Comparison of ENCODE assay signal across 7 cellular contexts in the genomic region with DNA sequence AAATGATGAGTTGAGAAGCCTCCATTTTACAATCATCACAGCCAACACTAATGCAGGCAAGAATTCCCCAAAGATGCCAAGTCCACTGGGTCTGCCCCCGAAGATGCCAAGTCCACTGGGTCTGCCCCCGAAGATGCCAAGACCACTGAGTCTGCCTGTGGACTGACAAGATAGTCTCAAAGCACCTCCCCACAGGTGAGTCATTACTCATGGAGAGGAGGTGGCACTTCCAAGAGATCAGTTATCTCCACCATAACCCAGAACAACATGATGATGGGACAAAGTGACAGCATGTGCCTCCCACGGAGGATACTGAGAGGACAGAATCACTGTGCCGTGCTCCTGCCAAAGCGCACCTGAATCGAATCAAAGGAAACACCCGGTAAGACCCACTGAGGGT. TPM values are rescaled to one million over a fixed set of nuclear protein-coding genes. Genes with fewer than 3 reads are reported as not detected.
DNase-seq lines count a peak whose midpoint lies in the region; ATAC-seq and TF ChIP-seq lines count a peak whose summit lies in the region.

No MANE protein-coding gene starts in this region.

- H3K4me3 Mint-ChIP-seq in activated T-helper 2 cell treated with anti-CD3 and anti-CD28 coated beads, Interferon-gamma antibody, Interleukin-2, Interleukin-4, amounts not matched to agents 10 μg/mL and 5 μg/mL and 100 μg/mL, durations not matched to agents 14 hours and 24 hours and 36 hours (ENCODE audit: low read depth), result peak overlapping the region; percentile 64
- peak overlapping the region; percentile 80 to 86 for H3K4me3 Mint-ChIP-seq in stimulated activated naive CD8-positive, alpha-beta T cell treated with anti-CD3 and anti-CD28 coated beads, Interleukin-15, amount 100 ng/mL, for 72 hours

- H3K36me3 Mint-ChIP-seq in activated T-helper 2 cell treated with anti-CD3 and anti-CD28 coated beads, Interferon-gamma antibody, Interleukin-2, Interleukin-4, amounts not matched to agents 10 μg/mL and 5 μg/mL and 100 μg/mL, durations not matched to agents 14 hours and 24 hours and 36 hours (ENCODE audit: low read depth), result peaks cover 33% of the 10 kb centered on the region

- H3K9me3 ChIP-seq in KOPT-K1 (ENCODE audit: insufficient read depth, low read length, poor library complexity, severe bottlenecking), result no peaks in the 10 kb centered on the region
- no peaks in the 10 kb centered on the region for H3K9me3 ChIP-seq in left lung

- H3K36me3 ChIP-seq in KOPT-K1 (ENCODE audit: insufficient read depth, low read length) (peaks cover 18% of the 10 kb centered on the region), left lung (peaks cover 0 to 17% of the 10 kb centered on the region in 2 donors)

- ATAC-seq in left lung, result no peak
- ATAC-seq in stimulated activated naive CD8-positive, alpha-beta T cell treated with anti-CD3 and anti-CD28 coated beads, Interleukin-15, amount 100 ng/mL, for 72 hours, result no peak

- H3K9me3 Mint-ChIP-seq in activated T-helper 2 cell treated with anti-CD3 and anti-CD28 coated beads, Interferon-gamma antibody, Interleukin-2, Interleukin-4, amounts not matched to agents 10 μg/mL and 5 μg/mL and 100 μg/mL, durations not matched to agents 14 hours and 24 hours and 36 hours, result no peaks in the 10 kb centered on the region
- H3K9me3 Mint-ChIP-seq in stimulated activated naive CD8-positive, alpha-beta T cell treated with anti-CD3 and anti-CD28 coated beads, Interleukin-15, amount 100 ng/mL, for 72 hours, result no peaks in the 10 kb centered on the region

- intact Hi-C loops in activated T-helper 2 cell treated with anti-CD3 and anti-CD28 coated beads, Interferon-gamma antibody, Interleukin-2, Interleukin-4, amounts not matched to agents 10 μg/mL and 5 μg/mL and 100 μg/mL, durations not matched to agents 14 hours and 24 hours and 36 hours (cut with micrococcal nuclease), result loop anchor here (2.0 kb wide), 1 partner anchor 22 kb away; no protein-coding TSS in a partner anchor
- intact Hi-C loops in left lung (cut with DNase I), result no loop called here

- H3K4me1 ChIP-seq in left lung, result peaks cover 52 to 81% of the 10 kb centered on the region in 2 donors

- no peak for TF ChIP-seq CTCF in left lung (IDR thresholded peaks at IDR 0.05)

- H3K27ac ChIP-seq in KOPT-K1 (ENCODE audit: low read depth, low read length, poor library complexity, severe bottlenecking) (peak overlapping the region; percentile 54), left lung (peak overlapping the region; percentile 88 to 98)

- H3K4me1 Mint-ChIP-seq in activated T-helper 2 cell treated with anti-CD3 and anti-CD28 coated beads, Interferon-gamma antibody, Interleukin-2, Interleukin-4, amounts not matched to agents 10 μg/mL and 5 μg/mL and 100 μg/mL, durations not matched to agents 14 hours and 24 hours and 36 hours (ENCODE audit: low read depth), result peaks cover 69% of the 10 kb centered on the region
- peaks cover 83% of the 10 kb centered on the region for H3K4me1 Mint-ChIP-seq in stimulated activated naive CD8-positive, alpha-beta T cell treated with anti-CD3 and anti-CD28 coated beads, Interleukin-15, amount 100 ng/mL, for 72 hours

- no peaks in the 10 kb centered on the region for H3K27me3 Mint-ChIP-seq in activated T-helper 2 cell treated with anti-CD3 and anti-CD28 coated beads, Interferon-gamma antibody, Interleukin-2, Interleukin-4, amounts not matched to agents 10 μg/mL and 5 μg/mL and 100 μg/mL, durations not matched to agents 14 hours and 24 hours and 36 hours (ENCODE audit: low read depth)
- H3K27me3 Mint-ChIP-seq in stimulated activated naive CD8-positive, alpha-beta T cell treated with anti-CD3 and anti-CD28 coated beads, Interleukin-15, amount 100 ng/mL, for 72 hours, result no peaks in the 10 kb centered on the region

- DNase-seq in activated T-helper 2 cell treated with anti-CD3 and anti-CD28 coated beads, Interferon-gamma antibody, Interleukin-2, Interleukin-4, amounts not matched to agents 10 μg/mL and 5 μg/mL and 100 μg/mL, durations not matched to agents 14 hours and 24 hours and 36 hours (ENCODE audit: low spot score), result no peak
- peak in 1 of 2 donors; percentile 18 for DNase-seq in left lung
- DNase-seq in stimulated activated naive CD8-positive, alpha-beta T cell treated with anti-CD3 and anti-CD28 coated beads, Interleukin-15, amount 100 ng/mL, for 72 hours, result no peak
- no peak for DNase-seq in OCI-M2 (lab: John Stamatoyannopoulos, UW; ENCODE audit: unreplicated experiment)
- no peak for DNase-seq in stimulated activated CD8-positive, alpha-beta memory T cell treated with anti-CD3 and anti-CD28 coated beads, Interleukin-4, amount 100 ng/mL, for 48 hours
- no peak for DNase-seq in C1 segment of cervical spinal cord (lab: John Stamatoyannopoulos, UW)

- no peaks in the 10 kb centered on the region for H3K27me3 ChIP-seq in left lung

- H3K4me3 ChIP-seq in left lung, result no peak overlapping the region

- H3K27ac Mint-ChIP-seq in activated T-helper 2 cell treated with anti-CD3 and anti-CD28 coated beads, Interferon-gamma antibody, Interleukin-2, Interleukin-4, amounts not matched to agents 10 μg/mL and 5 μg/mL and 100 μg/mL, durations not matched to agents 14 hours and 24 hours and 36 hours, result peak overlapping the region; percentile 91
- peak overlapping the region; percentile 73 to 96 for H3K27ac Mint-ChIP-seq in stimulated activated naive CD8-positive, alpha-beta T cell treated with anti-CD3 and anti-CD28 coated beads, Interleukin-15, amount 100 ng/mL, for 72 hours

RNA-seq across cellular contexts. Expression of a gene that starts 4.8 kb away (rescaled TPM):
- 48.1 and 48.3 TPM in 2 replicates for total RNA-seq in activated T-helper 2 cell treated with anti-CD3 and anti-CD28 coated beads, Interferon-gamma antibody, Interleukin-2, Interleukin-4, amounts not matched to agents 10 μg/mL and 5 μg/mL and 100 μg/mL, durations not matched to agents 14 hours and 24 hours and 36 hours
- total RNA-seq in left lung, result 100 to 1,000 TPM; 247 to 263 TPM

RNA-seq across cellular contexts. Expression of a gene that starts 50.8 kb away (rescaled TPM):
- total RNA-seq in activated T-helper 2 cell treated with anti-CD3 and anti-CD28 coated beads, Interferon-gamma antibody, Interleukin-2, Interleukin-4, amounts not matched to agents 10 μg/mL and 5 μg/mL and 100 μg/mL, durations not matched to agents 14 hours and 24 hours and 36 hours, result 86.1 and 87.0 TPM in 2 replicates
- total RNA-seq in left lung, result 10 to 100 TPM; 92.4 to 99.3 TPM

RNA-seq across cellular contexts. Expression of a gene that starts 52.0 kb away (rescaled TPM):
- 210 and 212 TPM in 2 replicates for total RNA-seq in activated T-helper 2 cell treated with anti-CD3 and anti-CD28 coated beads, Interferon-gamma antibody, Interleukin-2, Interleukin-4, amounts not matched to agents 10 μg/mL and 5 μg/mL and 100 μg/mL, durations not matched to agents 14 hours and 24 hours and 36 hours
- 100 to 1,000 TPM; 185 to 404 TPM for total RNA-seq in left lung
